In genomic region chr14:104782086-104782822, GRCh38 we compare ENCODE assay signal across 29 cellular contexts.
"Had no signal": no experiment of that assay in that cellular context is flagged by ENCODE, and none has a peak within 500 bp of the region (broad histone marks: within the 10 kb centered on the region; RNA-seq: fewer than 3 reads in every experiment).

No MANE protein-coding gene starts in this region.

- H3K9me3 Mint-ChIP-seq: activated CD4-positive, alpha-beta memory T cell treated with anti-CD3 and anti-CD28 coated beads for 36 hours; activated CD4-positive, alpha-beta T cell treated with anti-CD3 and anti-CD28 coated beads, Interleukin-2, amount 10 ng/mL, durations not matched to agents 7 days and 5 days; activated naive CD4-positive, alpha-beta T cell treated with anti-CD3 and anti-CD28 coated beads for 36 hours; activated T-helper 17 cell treated with anti-CD3 and anti-CD28 coated beads, Interleukin-2, amount 50 U/mL, for 72 hours; brain; central memory CD8-positive, alpha-beta T cell had no signal

- H3K4me3 Mint-ChIP-seq: activated CD4-positive, alpha-beta memory T cell treated with anti-CD3 and anti-CD28 coated beads for 36 hours; activated CD4-positive, alpha-beta T cell treated with anti-CD3 and anti-CD28 coated beads, Interleukin-2, amount 10 ng/mL, durations not matched to agents 7 days and 5 days; activated naive CD4-positive, alpha-beta T cell treated with anti-CD3 and anti-CD28 coated beads for 36 hours; activated naive CD8-positive, alpha-beta T cell; activated T-helper 17 cell treated with anti-CD3 and anti-CD28 coated beads, Interleukin-2, amount 50 U/mL, for 72 hours; brain; central memory CD8-positive, alpha-beta T cell had no signal

- DNase-seq: activated CD4-positive, alpha-beta memory T cell treated with anti-CD3 and anti-CD28 coated beads for 36 hours; activated CD4-positive, alpha-beta T cell treated with anti-CD3 and anti-CD28 coated beads, Interleukin-2, amount 10 ng/mL, durations not matched to agents 7 days and 5 days; activated CD4-positive, CD25-positive, alpha-beta regulatory T cell; activated CD8-positive, alpha-beta memory T cell treated with anti-CD3 and anti-CD28 coated beads for 24 hours; activated gamma-delta T cell; activated naive CD4-positive, alpha-beta T cell treated with anti-CD3 and anti-CD28 coated beads for 36 hours; activated T-cell treated with anti-CD3 and anti-CD28 coated beads, Interleukin-2, amount 50 U/mL, for 48 hours; amygdala; Karpas-422; MM.1S; NCI-H1105 treated with DMSO at 0.1 percent for 48 hours; NCI-H1436 treated with DMSO at 0.1 percent for 48 hours; NCI-H1930; NCI-H345; NCI-H510A; NCI-H526 treated with DMSO at 0.1 percent for 48 hours; NCI-H82; OCI-M1; Right ventricle myocardium superior; RPMI8226; SJCRH30; SK-N-SH; T-helper 1 cell had no signal

- H3K27ac Mint-ChIP-seq: activated CD4-positive, alpha-beta memory T cell treated with anti-CD3 and anti-CD28 coated beads for 36 hours; activated CD4-positive, alpha-beta T cell treated with anti-CD3 and anti-CD28 coated beads, Interleukin-2, amount 10 ng/mL, durations not matched to agents 7 days and 5 days; activated naive CD4-positive, alpha-beta T cell treated with anti-CD3 and anti-CD28 coated beads for 36 hours; activated naive CD8-positive, alpha-beta T cell; activated T-helper 17 cell treated with anti-CD3 and anti-CD28 coated beads, Interleukin-2, amount 50 U/mL, for 72 hours had no signal

- ATAC-seq: activated T-helper 17 cell treated with anti-CD3 and anti-CD28 coated beads, Interleukin-2, amount 50 U/mL, for 72 hours; Panc1 had no signal

- H3K36me3 Mint-ChIP-seq: activated CD4-positive, alpha-beta memory T cell treated with anti-CD3 and anti-CD28 coated beads for 36 hours; activated naive CD8-positive, alpha-beta T cell had no signal

- H3K4me1 Mint-ChIP-seq: activated T-helper 17 cell treated with anti-CD3 and anti-CD28 coated beads, Interleukin-2, amount 50 U/mL, for 72 hours; central memory CD8-positive, alpha-beta T cell had no signal

- H3K27me3 Mint-ChIP-seq: activated CD4-positive, alpha-beta memory T cell treated with anti-CD3 and anti-CD28 coated beads for 36 hours; activated CD4-positive, alpha-beta T cell treated with anti-CD3 and anti-CD28 coated beads, Interleukin-2, amount 10 ng/mL, durations not matched to agents 7 days and 5 days; activated naive CD8-positive, alpha-beta T cell; activated T-helper 17 cell treated with anti-CD3 and anti-CD28 coated beads, Interleukin-2, amount 50 U/mL, for 72 hours; brain; central memory CD8-positive, alpha-beta T cell had no signal

- H3K27ac ChIP-seq: SJCRH30, VCaP had no signal
